Comparison of ENCODE assay signal across 10 cellular contexts in genomic region chr19:49553451-49554271, GRCh38. TPM values are rescaled to one million over a fixed set of nuclear protein-coding genes. Genes with fewer than 3 reads are reported as not detected.
DNase-seq lines count a peak whose midpoint lies in the region; ATAC-seq and TF ChIP-seq lines count a peak whose summit lies in the region.
"Had no signal": no experiment of that assay in that cellular context is flagged by ENCODE, and none has a peak within 500 bp of the region (broad histone marks: within the 10 kb centered on the region; RNA-seq: fewer than 3 reads in every experiment).

No MANE protein-coding gene starts in this region.

- peak overlapping the region; percentile 60 for H3K27ac ChIP-seq in effector memory CD4-positive, alpha-beta T cell (ENCODE audit: insufficient read depth, low read length, poor library complexity, severe bottlenecking)
- H3K27ac ChIP-seq in skeletal muscle tissue (ENCODE audit: low read depth, low read length) = peak overlapping the region; percentile 30

- H3K9me3 ChIP-seq in effector memory CD4-positive, alpha-beta T cell (ENCODE audit: control insufficient read depth, low read length) = no peaks in the 10 kb centered on the region
- no peaks in the 10 kb centered on the region for H3K9me3 ChIP-seq in skeletal muscle tissue (ENCODE audit: control insufficient read depth in 3 of 3, low read length in 3 of 3)
- H3K9me3 ChIP-seq: uterus had no signal

- intact Hi-C loops in sciatic nerve (cut with DNase I) = no loop called here

- no peak for TF ChIP-seq CTCF in GM20000 (IDR thresholded peaks at IDR 0.05; ENCODE audit: extremely low read depth, missing control alignments)

- peak; percentile 47 for DNase-seq in DMS53 treated with DMSO at 0.1 percent for 48 hours (lab: John Stamatoyannopoulos, UW; ENCODE audit: unreplicated experiment)
- peak; percentile 53 for DNase-seq in activated CD4-positive, alpha-beta T cell treated with anti-CD3 and anti-CD28 coated beads, Interleukin-2, amount 50 U/mL, for 1 hour
- peak in 1 of 3 donors; percentile 53 for DNase-seq in effector memory CD4-positive, alpha-beta T cell
- no peak for DNase-seq in GM20000 (ENCODE audit: low spot score)
- no peak for DNase-seq in sciatic nerve (ENCODE audit: low spot score)
- no peak for DNase-seq in putamen (ENCODE audit: low spot score)
- DNase-seq in hippocampal formation (lab: John Stamatoyannopoulos, UW) = no peak
- DNase-seq: NCI-H1048, uterus had no signal

- H3K9ac ChIP-seq in skeletal muscle tissue (ENCODE audit: low read depth in 1 of 3, low read length in 3 of 3) = no peak overlapping the region

- H3K27me3 ChIP-seq in effector memory CD4-positive, alpha-beta T cell (replicated peaks; ENCODE audit: control insufficient read depth, insufficient read depth, low read length, poor library complexity, severe bottlenecking) = no peaks in the 10 kb centered on the region
- no peaks in the 10 kb centered on the region for H3K27me3 ChIP-seq in skeletal muscle tissue (ENCODE audit: control insufficient read depth in 3 of 3, insufficient read depth in 3 of 3, low read length in 3 of 3)
- H3K27me3 ChIP-seq: uterus had no signal

- H3K36me3 ChIP-seq in effector memory CD4-positive, alpha-beta T cell (ENCODE audit: control insufficient read depth, insufficient read depth, low read length) = peaks cover 22% of the 10 kb centered on the region
- peaks cover 25 to 40% (median 34%) of the 10 kb centered on the region in 3 donors for H3K36me3 ChIP-seq in skeletal muscle tissue (ENCODE audit: control insufficient read depth in 3 of 3, insufficient read depth in 3 of 3, low read length in 3 of 3)
- H3K36me3 ChIP-seq: uterus had no signal

- no peak for ATAC-seq in sciatic nerve

- peaks cover 73% of the 10 kb centered on the region for H3K4me1 ChIP-seq in effector memory CD4-positive, alpha-beta T cell (ENCODE audit: control insufficient read depth, insufficient read depth, low read length, poor library complexity, severe bottlenecking)
- peaks cover 0 to 7% (median 3%) of the 10 kb centered on the region in 3 donors for H3K4me1 ChIP-seq in skeletal muscle tissue (ENCODE audit: control insufficient read depth in 3 of 3, insufficient read depth in 3 of 3, low read length in 3 of 3)
- H3K4me1 ChIP-seq: uterus had no signal

- H3K4me3 ChIP-seq in effector memory CD4-positive, alpha-beta T cell (ENCODE audit: insufficient read depth, low read depth, low read length, poor library complexity, severe bottlenecking) = no peak overlapping the region
- no peak overlapping the region for H3K4me3 ChIP-seq in skeletal muscle tissue (ENCODE audit: low read length in 3 of 3)
- H3K4me3 ChIP-seq: uterus had no signal

RNA-seq across cellular contexts. Expression of gene RCN3, which starts 25.9 kb away (rescaled TPM):
- total RNA-seq in skeletal muscle tissue = 48.5 TPM
- total RNA-seq in sciatic nerve = 48.5 TPM

RNA-seq across cellular contexts. Expression of gene NOSIP, which starts 26.7 kb away (rescaled TPM):
- total RNA-seq in skeletal muscle tissue (73.1 TPM), sciatic nerve (41.7 TPM)

RNA-seq across cellular contexts. Expression of gene PRRG2, which starts 27.5 kb away (rescaled TPM):
- total RNA-seq in skeletal muscle tissue (not detected), sciatic nerve (1.7 TPM)

RNA-seq across cellular contexts. Expression of gene PRR12, which starts 37.3 kb away (rescaled TPM):
- total RNA-seq in skeletal muscle tissue (3.1 TPM), sciatic nerve (37.0 TPM)

RNA-seq across cellular contexts. Expression of gene FCGRT, which starts 41.2 kb away (rescaled TPM):
- total RNA-seq in skeletal muscle tissue (114 TPM), sciatic nerve (263 TPM)

Comparison
In these comparisons a context has a peak if more than half of its experiments do, and no peak if none do; other contexts are left out.
1. DNase-seq: peak in DMS53 treated with DMSO at 0.1 percent for 48 hours (single experiment) and activated CD4-positive, alpha-beta T cell treated with anti-CD3 and anti-CD28 coated beads, Interleukin-2, amount 50 U/mL, for 1 hour (single experiment); none in GM20000 (single experiment), sciatic nerve (single experiment), putamen (single experiment) and hippocampal formation (0 of 2).